9 cellular contexts compared by ENCODE assay signal in the genomic region with DNA sequence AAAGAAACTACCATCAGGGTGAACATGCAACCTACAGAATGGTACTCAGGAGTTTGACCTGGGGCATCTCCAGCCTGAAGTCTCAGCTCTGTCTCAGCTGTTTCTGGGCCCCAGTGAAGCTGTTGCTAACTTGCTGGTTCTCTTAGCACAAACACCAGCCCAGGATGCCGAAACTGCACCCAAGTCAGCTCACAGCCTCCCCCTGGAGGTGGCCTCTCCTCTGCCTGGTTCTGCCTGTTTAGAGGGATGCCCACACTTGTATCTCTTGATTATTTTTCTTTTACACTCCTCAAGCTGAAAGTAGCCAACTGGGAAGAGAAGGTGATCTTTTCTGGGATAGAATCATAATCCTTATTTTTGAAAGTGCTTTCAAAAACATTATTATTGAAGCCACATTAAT.
DNase-seq lines count a peak whose midpoint lies in the region; ATAC-seq and TF ChIP-seq lines count a peak whose summit lies in the region.
"Had no signal": no experiment of that assay in that cellular context is flagged by ENCODE, and none has a peak within 500 bp of the region (broad histone marks: within the 10 kb centered on the region; RNA-seq: fewer than 3 reads in every experiment).

No MANE protein-coding gene starts in this region.

- H3K9me3 Mint-ChIP-seq in HFFc6 = no peaks in the 10 kb centered on the region
- H3K9me3 Mint-ChIP-seq: activated B cell treated with CpG ODN at 0.5 μM for 24 hours had no signal

- no peak overlapping the region for H3K27ac Mint-ChIP-seq in HFFc6
- H3K27ac Mint-ChIP-seq: activated B cell treated with CpG ODN at 0.5 μM for 24 hours had no signal

- peaks cover 31% of the 10 kb centered on the region for H3K4me1 Mint-ChIP-seq in HFFc6 (ENCODE audit: low read depth)
- H3K4me1 Mint-ChIP-seq: activated B cell treated with CpG ODN at 0.5 μM for 24 hours had no signal

- TF ChIP-seq CTCF in AG10803 (conservative IDR thresholded peaks at IDR 0.05; ENCODE audit: low read length) (peak; percentile 59), HFFc6 (IDR thresholded peaks at IDR 0.05) (peak; percentile 72)

- H3K27me3 Mint-ChIP-seq in HFFc6 (ENCODE audit: insufficient read depth) = peaks cover 1% of the 10 kb centered on the region; the same call in 1 of the 2 replicates

- DNase-seq in AG10803 (ENCODE audit: low read depth) = peak; percentile 68
- peak; percentile 33 for DNase-seq in HFFc6
- peak; percentile 21 for DNase-seq in activated CD4-positive, alpha-beta T cell treated with anti-CD3 and anti-CD28 coated beads, Interleukin-2, amount 50 U/mL, for 1 hour
- peak; percentile 67 for DNase-seq in iris pigment epithelial cell (ENCODE audit: low read depth)
- DNase-seq in amniotic stem cell (lab: John Stamatoyannopoulos, UW) = no peak
- DNase-seq in NCI-H2029 treated with DMSO at 0.1 percent for 48 hours (lab: John Stamatoyannopoulos, UW) = no peak
- DNase-seq in OCI-M2 (lab: John Stamatoyannopoulos, UW; ENCODE audit: unreplicated experiment) = no peak
- DNase-seq: activated B cell treated with CpG ODN at 0.5 μM for 24 hours had no signal

- no peak overlapping the region for H3K4me3 ChIP-seq in AG10803 (ENCODE audit: low read length)

- H3K36me3 Mint-ChIP-seq in HFFc6 (ENCODE audit: low read depth) = peaks cover 5% of the 10 kb centered on the region; the same call in 1 of the 2 replicates

- H3K4me3 Mint-ChIP-seq in HFFc6 = no peak overlapping the region
- H3K4me3 Mint-ChIP-seq: activated B cell treated with CpG ODN at 0.5 μM for 24 hours had no signal

- no peak for ATAC-seq in HG02885 (IDR thresholded peaks at IDR 0.05; ENCODE audit: poor library complexity, unreplicated experiment)

Comparison
In these comparisons a context has a peak if more than half of its experiments do, and no peak if none do; other contexts are left out.
1. DNase-seq: peak in AG10803 (single experiment), HFFc6 (single experiment), activated CD4-positive, alpha-beta T cell treated with anti-CD3 and anti-CD28 coated beads, Interleukin-2, amount 50 U/mL, for 1 hour (single experiment) and iris pigment epithelial cell (single experiment); none in amniotic stem cell (single experiment), NCI-H2029 treated with DMSO at 0.1 percent for 48 hours (single experiment) and OCI-M2 (single experiment).